ENCODE assay signal across 8 cellular contexts in genomic region chr18:45920367-45920766, GRCh38. TPM values are rescaled to one million over a fixed set of nuclear protein-coding genes. Genes with fewer than 3 reads are reported as not detected.
DNase-seq lines count a peak whose midpoint lies in the region; ATAC-seq, FAIRE-seq and TF ChIP-seq lines count a peak whose summit lies in the region.

No MANE protein-coding gene starts in this region.

- H3K36me3 Mint-ChIP-seq in memory B cell: peaks cover 38% of the 10 kb centered on the region
- peaks cover 14% of the 10 kb centered on the region for H3K36me3 Mint-ChIP-seq in activated naive CD8-positive, alpha-beta T cell treated with anti-CD3 and anti-CD28 coated beads for 36 hours
- peaks cover 7 to 89% (median 36%) of the 10 kb centered on the region in 3 donors for H3K36me3 Mint-ChIP-seq in CD8-positive, alpha-beta memory T cell
- H3K36me3 Mint-ChIP-seq in CD8-positive, alpha-beta T cell: peaks cover 87% of the 10 kb centered on the region

- H4K20me1 ChIP-seq in BLaER1 treated with 17β-estradiol and CSF1 and Interleukin-3, amounts not matched to agents 10 nM and 100 nM: 0 out of 22 replicates have a peak, but pooled peaks cover 0 to 7% (median 0%) of the 10 kb centered on the region in 11 experiments

- ATAC-seq in memory B cell (ENCODE audit: low read depth) (peak; percentile 70), HG03378 (IDR thresholded peaks at IDR 0.05; ENCODE audit: unreplicated experiment) (no peak)
- no peak for ATAC-seq in CD8-positive, alpha-beta T cell

- H3K4me1 Mint-ChIP-seq in memory B cell: peaks cover 12% of the 10 kb centered on the region
- peaks cover 8% of the 10 kb centered on the region for H3K4me1 Mint-ChIP-seq in activated naive CD8-positive, alpha-beta T cell treated with anti-CD3 and anti-CD28 coated beads for 36 hours
- H3K4me1 Mint-ChIP-seq in CD8-positive, alpha-beta memory T cell: peaks cover 11 to 15% (median 12%) of the 10 kb centered on the region in 3 donors
- H3K4me1 Mint-ChIP-seq in CD8-positive, alpha-beta T cell (ENCODE audit: low read depth): peaks cover 16% of the 10 kb centered on the region

- no peaks in the 10 kb centered on the region for H3K27me3 ChIP-seq in BLaER1 treated with 17β-estradiol and CSF1 and Interleukin-3, amounts not matched to agents 10 nM and 100 nM
- no peaks in the 10 kb centered on the region for H3K27me3 ChIP-seq in bronchial epithelial cell (ENCODE audit: control insufficient read depth, insufficient read depth, low read length)
- no peaks in the 10 kb centered on the region for H3K27me3 ChIP-seq in CD8-positive, alpha-beta memory T cell (ENCODE audit: insufficient read depth, low read length, poor library complexity, severe bottlenecking)
- no peaks in the 10 kb centered on the region for H3K27me3 ChIP-seq in CD8-positive, alpha-beta T cell (ENCODE audit: insufficient read depth, low read length)

- FAIRE-seq in bronchial epithelial cell (lab: Jason Lieb, UNC): peak; percentile 62

- peak overlapping the region; percentile 45 for H3K27ac Mint-ChIP-seq in memory B cell
- no peak overlapping the region for H3K27ac Mint-ChIP-seq in activated naive CD8-positive, alpha-beta T cell treated with anti-CD3 and anti-CD28 coated beads for 36 hours
- H3K27ac Mint-ChIP-seq in CD8-positive, alpha-beta memory T cell: peak overlapping the region in 2 of 8 donors; percentile 20 to 52
- no peak overlapping the region for H3K27ac Mint-ChIP-seq in CD8-positive, alpha-beta T cell

- H3K9me3 ChIP-seq in BLaER1 treated with 17β-estradiol and CSF1 and Interleukin-3, amounts not matched to agents 10 nM and 100 nM (replicated peaks in 1 of 11): no peaks in the 10 kb centered on the region
- H3K9me3 ChIP-seq in CD8-positive, alpha-beta memory T cell (ENCODE audit: low read length): no peaks in the 10 kb centered on the region
- H3K9me3 ChIP-seq in CD8-positive, alpha-beta T cell (ENCODE audit: low read length): no peaks in the 10 kb centered on the region

- peaks cover 80 to 100% (median 88%) of the 10 kb centered on the region in 11 experiments for H3K36me3 ChIP-seq in BLaER1 treated with 17β-estradiol and CSF1 and Interleukin-3, amounts not matched to agents 10 nM and 100 nM
- H3K36me3 ChIP-seq in bronchial epithelial cell (ENCODE audit: control insufficient read depth, insufficient read depth, low read length): peaks cover 10% of the 10 kb centered on the region
- peaks cover 40% of the 10 kb centered on the region for H3K36me3 ChIP-seq in CD8-positive, alpha-beta memory T cell (ENCODE audit: insufficient read depth, low read length)
- H3K36me3 ChIP-seq in CD8-positive, alpha-beta T cell (ENCODE audit: insufficient read depth, low read length): peaks cover 42% of the 10 kb centered on the region

- H3K9ac ChIP-seq in BLaER1 treated with 17β-estradiol and CSF1 and Interleukin-3, amounts not matched to agents 10 nM and 100 nM: no peak overlapping the region

- TF ChIP-seq CTCF in bronchial epithelial cell (IDR thresholded peaks at IDR 0.05; ENCODE audit: insufficient read depth, low read length, severe bottlenecking): no peak
- no peak for TF ChIP-seq CTCF in CD8-positive, alpha-beta T cell (IDR thresholded peaks at IDR 0.05)

- CTCF ChIA-PET in CD8-positive, alpha-beta memory T cell (lab: Charles Lee): interaction anchor here (1.6 kb wide), 1 partner anchor 10 kb away, joined by 4 read pairs; no protein-coding TSS in a partner anchor
- CTCF ChIA-PET in CD8-positive, alpha-beta T cell (lab: Charles Lee): interaction anchor here (0.9 kb wide), 1 partner anchor 153 kb away, joined by 3 read pairs; no protein-coding TSS in a partner anchor

- H3K27ac ChIP-seq in BLaER1 treated with 17β-estradiol and CSF1 and Interleukin-3, amounts not matched to agents 10 nM and 100 nM: no peak overlapping the region
- H3K27ac ChIP-seq in CD8-positive, alpha-beta memory T cell (ENCODE audit: low read depth, low read length): no peak overlapping the region
- no peak overlapping the region for H3K27ac ChIP-seq in CD8-positive, alpha-beta T cell (ENCODE audit: low read depth, low read length)

- H3K4me2 ChIP-seq in BLaER1 treated with 17β-estradiol and CSF1 and Interleukin-3, amounts not matched to agents 10 nM and 100 nM: peak overlapping the region; percentile 2 to 60 (median 47); a peak in 19 of 22 replicates

- POLR2A ChIA-PET in CD8-positive, alpha-beta memory T cell (lab: Charles Lee): no interaction called here
- POLR2A ChIA-PET in CD8-positive, alpha-beta T cell (lab: Charles Lee): no interaction called here

- H3K4me1 ChIP-seq in BLaER1 treated with 17β-estradiol and CSF1 and Interleukin-3, amounts not matched to agents 10 nM and 100 nM: peaks cover 9 to 17% (median 13%) of the 10 kb centered on the region in 10 experiments
- H3K4me1 ChIP-seq in CD8-positive, alpha-beta memory T cell (ENCODE audit: insufficient read depth, low read length): peaks cover 8% of the 10 kb centered on the region
- peaks cover 6% of the 10 kb centered on the region for H3K4me1 ChIP-seq in CD8-positive, alpha-beta T cell (ENCODE audit: insufficient read depth, low read length)

- intact Hi-C loops in CD8-positive, alpha-beta T cell (cut with DNase I, micrococcal nuclease): no loop called here

- no peak overlapping the region for H3K4me3 Mint-ChIP-seq in memory B cell
- H3K4me3 Mint-ChIP-seq in activated naive CD8-positive, alpha-beta T cell treated with anti-CD3 and anti-CD28 coated beads for 36 hours: no peak overlapping the region
- no peak overlapping the region for H3K4me3 Mint-ChIP-seq in CD8-positive, alpha-beta memory T cell
- no peak overlapping the region for H3K4me3 Mint-ChIP-seq in CD8-positive, alpha-beta T cell

- H3K27me3 Mint-ChIP-seq in memory B cell: no peaks in the 10 kb centered on the region
- H3K27me3 Mint-ChIP-seq in activated naive CD8-positive, alpha-beta T cell treated with anti-CD3 and anti-CD28 coated beads for 36 hours: no peaks in the 10 kb centered on the region
- no peaks in the 10 kb centered on the region for H3K27me3 Mint-ChIP-seq in CD8-positive, alpha-beta memory T cell
- no peaks in the 10 kb centered on the region for H3K27me3 Mint-ChIP-seq in CD8-positive, alpha-beta T cell (ENCODE audit: low read depth)

- DNase-seq in NCI-H146 (lab: John Stamatoyannopoulos, UW) (peak; percentile 81), bronchial epithelial cell (ENCODE audit: low read depth) (peak; percentile 85), memory B cell (ENCODE audit: low spot score in 2 of 2) (no peak)
- no peak for DNase-seq in activated naive CD8-positive, alpha-beta T cell treated with anti-CD3 and anti-CD28 coated beads for 36 hours
- no peak for DNase-seq in CD8-positive, alpha-beta memory T cell
- no peak for DNase-seq in CD8-positive, alpha-beta T cell

- no peaks in the 10 kb centered on the region for H3K9me3 Mint-ChIP-seq in memory B cell
- no peaks in the 10 kb centered on the region for H3K9me3 Mint-ChIP-seq in activated naive CD8-positive, alpha-beta T cell treated with anti-CD3 and anti-CD28 coated beads for 36 hours
- no peaks in the 10 kb centered on the region for H3K9me3 Mint-ChIP-seq in CD8-positive, alpha-beta memory T cell
- no peaks in the 10 kb centered on the region for H3K9me3 Mint-ChIP-seq in CD8-positive, alpha-beta T cell

- H3K4me3 ChIP-seq in BLaER1 treated with 17β-estradiol and CSF1 and Interleukin-3, amounts not matched to agents 10 nM and 100 nM: no peak overlapping the region
- H3K4me3 ChIP-seq in bronchial epithelial cell (ENCODE audit: low read depth, low read length): no peak overlapping the region
- H3K4me3 ChIP-seq in CD8-positive, alpha-beta memory T cell (ENCODE audit: low read length): no peak overlapping the region
- no peak overlapping the region for H3K4me3 ChIP-seq in CD8-positive, alpha-beta T cell (ENCODE audit: low read depth, low read length)

RNA-seq across cellular contexts. Expression of gene EPG5, which starts 46.8 kb away (rescaled TPM):
- 10.5 and 15.6 TPM in 2 replicates for total RNA-seq in bronchial epithelial cell
- 10 to 100 TPM; 12.9 to 13.8 TPM for total RNA-seq in activated naive CD8-positive, alpha-beta T cell treated with anti-CD3 and anti-CD28 coated beads for 36 hours
- total RNA-seq in CD8-positive, alpha-beta memory T cell: 10 to 100 TPM; 17.7 to 18.1 TPM
- 4.0 TPM for polyA plus RNA-seq in CD8-positive, alpha-beta memory T cell
- 10 to 100 TPM; 29.1 to 35.5 TPM for total RNA-seq in CD8-positive, alpha-beta T cell

Comparison
In these comparisons a context has a peak if more than half of its experiments do, and no peak if none do; other contexts are left out.
1. DNase-seq: peak in NCI-H146 (single experiment) and bronchial epithelial cell (single experiment); none in memory B cell (0 of 2), activated naive CD8-positive, alpha-beta T cell treated with anti-CD3 and anti-CD28 coated beads for 36 hours (single experiment), CD8-positive, alpha-beta memory T cell (0 of 5) and CD8-positive, alpha-beta T cell (0 of 7).